ENCODE assay signal across 21 cellular contexts in the genomic region with DNA sequence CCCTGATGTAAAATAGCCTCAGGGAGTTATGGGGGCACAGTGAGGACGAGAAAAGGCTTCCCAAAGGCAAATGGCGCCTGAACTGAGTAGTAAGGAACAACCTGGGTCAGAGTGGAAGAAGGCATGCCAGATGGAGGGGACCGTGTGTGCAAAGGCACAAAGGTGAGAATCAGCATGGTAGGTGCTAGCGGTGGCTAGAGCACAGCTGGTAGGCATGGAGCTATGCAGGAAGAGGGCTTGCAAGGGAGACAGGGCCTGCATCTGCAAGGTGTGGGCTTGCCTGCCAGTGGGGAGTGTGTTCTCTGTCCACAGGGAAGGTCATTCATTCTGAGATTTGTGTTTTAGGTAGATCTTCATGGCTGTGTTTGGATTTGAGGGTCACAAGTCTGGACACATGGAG.
"Had no signal": no experiment of that assay in that cellular context is flagged by ENCODE, and none has a peak within 500 bp of the region (broad histone marks: within the 10 kb centered on the region; RNA-seq: fewer than 3 reads in every experiment).

No MANE protein-coding gene starts in this region.

- H3K27ac ChIP-seq: adrenal gland, KMS-11 had no signal

- H3K4me3 ChIP-seq: adrenal gland had no signal

- H3K9ac ChIP-seq: KMS-11 had no signal

- H3K4me1 Mint-ChIP-seq: activated naive CD8-positive, alpha-beta T cell treated with anti-CD3 and anti-CD28 coated beads, Interleukin-2, amount 10 ng/mL, durations not matched to agents 7 days and 5 days had no signal

- H3K27ac Mint-ChIP-seq: activated CD8-positive, alpha-beta T cell treated with anti-CD3 and anti-CD28 coated beads, Interleukin-2, amount 10 ng/mL, durations not matched to agents 7 days and 5 days; activated naive CD8-positive, alpha-beta T cell treated with anti-CD3 and anti-CD28 coated beads, Interleukin-2, amount 10 ng/mL, durations not matched to agents 7 days and 5 days; T-helper 1 cell treated with Interleukin-12 subunit alpha and Interleukin-12 subunit beta and Interleukin-4 antibody, amounts not matched to agents 30 μg/mL and 1 μg/mL, for 36 hours had no signal

- H3K36me3 ChIP-seq: adrenal gland had no signal

- DNase-seq: activated CD4-positive, alpha-beta T cell treated with anti-CD3 and anti-CD28 coated beads for 48 hours; activated CD4-positive, alpha-beta T cell treated with anti-CD3 and anti-CD28 coated beads, Interleukin-2, amount 50 U/mL, for 4 hours; activated CD4-positive, CD25-positive, alpha-beta regulatory T cell treated with anti-CD3 and anti-CD28 coated beads, Interleukin-2, amount 50 U/mL, for 72 hours; activated CD8-positive, alpha-beta memory T cell treated with anti-CD3 and anti-CD28 coated beads, Interleukin-2, amount 50 U/mL, for 48 hours; activated CD8-positive, alpha-beta T cell treated with anti-CD3 and anti-CD28 coated beads, Interleukin-2, amount 10 ng/mL, durations not matched to agents 7 days and 5 days; activated naive CD4-positive, alpha-beta T cell treated with anti-CD3 and anti-CD28 coated beads, Interleukin-2, amount 50 U/mL, for 16 hours; activated naive CD8-positive, alpha-beta T cell treated with anti-CD3 and anti-CD28 coated beads, Interleukin-2, amount 10 ng/mL, durations not matched to agents 7 days and 5 days; activated T-cell treated with anti-CD3 and anti-CD28 coated beads, Interleukin-2, amount 50 U/mL, for 1 hour; anterior cingulate cortex; NCI-H1092 treated with DMSO at 0.1 percent for 48 hours; NCI-H1436; NCI-H1694 treated with DMSO at 0.1 percent for 48 hours; NCI-H2029 treated with DMSO at 0.1 percent for 48 hours; NCI-H345; NCI-H510A; NCI-H526 treated with DMSO at 0.1 percent for 48 hours; PC-3; SHP77 treated with DMSO at 0.1 percent for 48 hours had no signal

- H3K9me3 ChIP-seq: adrenal gland had no signal

- H3K4me1 ChIP-seq: adrenal gland had no signal

- ATAC-seq: activated CD8-positive, alpha-beta T cell treated with anti-CD3 and anti-CD28 coated beads, Interleukin-2, amount 10 ng/mL, durations not matched to agents 7 days and 5 days; PC-3 had no signal

- H3K27me3 ChIP-seq: adrenal gland had no signal

- H3K4me3 Mint-ChIP-seq: activated CD8-positive, alpha-beta T cell treated with anti-CD3 and anti-CD28 coated beads, Interleukin-2, amount 10 ng/mL, durations not matched to agents 7 days and 5 days; activated naive CD8-positive, alpha-beta T cell treated with anti-CD3 and anti-CD28 coated beads, Interleukin-2, amount 10 ng/mL, durations not matched to agents 7 days and 5 days; T-helper 1 cell treated with Interleukin-12 subunit alpha and Interleukin-12 subunit beta and Interleukin-4 antibody, amounts not matched to agents 30 μg/mL and 1 μg/mL, for 36 hours had no signal

- H3K4me2 ChIP-seq: KMS-11 had no signal
